ENCODE assay signal across 26 cellular contexts in the genomic region with DNA sequence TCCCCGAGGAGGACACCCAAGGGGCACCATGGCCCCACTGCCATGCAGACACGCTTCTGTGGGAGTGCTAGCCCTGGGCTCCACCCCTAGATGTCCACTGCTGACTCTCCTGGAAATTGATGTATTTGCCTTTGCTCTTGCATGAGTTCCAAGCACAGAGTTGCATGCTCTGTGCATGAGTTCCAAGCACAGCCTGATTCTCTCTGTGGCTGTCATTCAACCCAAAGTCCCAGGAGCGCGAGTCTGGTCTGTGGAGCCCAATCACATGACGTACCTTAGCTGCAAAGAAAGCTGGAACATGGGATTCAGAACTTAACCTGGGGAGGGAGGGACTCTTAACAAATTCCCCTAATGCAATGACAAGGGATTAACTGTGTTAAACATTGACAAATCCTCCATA.
"Had no signal": no experiment of that assay in that cellular context is flagged by ENCODE, and none has a peak within 500 bp of the region (broad histone marks: within the 10 kb centered on the region; RNA-seq: fewer than 3 reads in every experiment).

No MANE protein-coding gene starts in this region.

- H3K36me3 Mint-ChIP-seq: naive thymus-derived CD4-positive, alpha-beta T cell; natural killer cell treated with Interleukin-12 subunit alpha and Interleukin-12 subunit beta and Interleukin-15 and Interleukin-18, amount 100 ng/mL, for 72 hours; stimulated activated effector memory CD8-positive, alpha-beta T cell treated with anti-CD3 and anti-CD28 coated beads, Interleukin-12 subunit alpha, Interleukin-12 subunit beta, amount 100 ng/mL, for 72 hours; type B pancreatic cell had no signal

- H3K4me3 ChIP-seq: heart right ventricle, left lung, lower lobe of right lung, ovary, right atrium auricular region, right lobe of liver, suprapubic skin, thoracic aorta, tibial artery, uterus had no signal

- H3K9me3 Mint-ChIP-seq: natural killer cell treated with Interleukin-12 subunit alpha and Interleukin-12 subunit beta and Interleukin-15 and Interleukin-18, amount 100 ng/mL, for 72 hours; neural crest cell; stimulated activated effector memory CD8-positive, alpha-beta T cell treated with anti-CD3 and anti-CD28 coated beads, Interleukin-12 subunit alpha, Interleukin-12 subunit beta, amount 100 ng/mL, for 72 hours; stimulated activated naive CD8-positive, alpha-beta T cell treated with anti-CD3 and anti-CD28 coated beads, Interleukin-15, Interleukin-2, amounts not matched to agents 100 ng/mL and 50 ng/mL, for 24 hours; type B pancreatic cell had no signal

- H3K27me3 Mint-ChIP-seq: natural killer cell treated with Interleukin-12 subunit alpha and Interleukin-12 subunit beta and Interleukin-15 and Interleukin-18, amount 100 ng/mL, for 72 hours; progenitor cell of endocrine pancreas; stimulated activated naive CD8-positive, alpha-beta T cell treated with anti-CD3 and anti-CD28 coated beads, Interleukin-15, Interleukin-2, amounts not matched to agents 100 ng/mL and 50 ng/mL, for 24 hours; type B pancreatic cell had no signal

- H3K4me3 Mint-ChIP-seq: naive thymus-derived CD4-positive, alpha-beta T cell; natural killer cell treated with Interleukin-12 subunit alpha and Interleukin-12 subunit beta and Interleukin-15 and Interleukin-18, amount 100 ng/mL, for 72 hours; neural crest cell; stimulated activated effector memory CD8-positive, alpha-beta T cell treated with anti-CD3 and anti-CD28 coated beads, Interleukin-12 subunit alpha, Interleukin-12 subunit beta, amount 100 ng/mL, for 72 hours; stimulated activated naive CD8-positive, alpha-beta T cell treated with anti-CD3 and anti-CD28 coated beads, Interleukin-15, Interleukin-2, amounts not matched to agents 100 ng/mL and 50 ng/mL, for 24 hours; type B pancreatic cell had no signal

- H3K27ac ChIP-seq: heart right ventricle, left lung, lower lobe of right lung, ovary, right atrium auricular region, right lobe of liver, suprapubic skin, thoracic aorta, tibial artery, uterus had no signal

- FAIRE-seq: keratinocyte had no signal

- H3K4me1 Mint-ChIP-seq: neural crest cell; stimulated activated effector memory CD8-positive, alpha-beta T cell treated with anti-CD3 and anti-CD28 coated beads, Interleukin-12 subunit alpha, Interleukin-12 subunit beta, amount 100 ng/mL, for 72 hours had no signal

- H3K27ac Mint-ChIP-seq: naive thymus-derived CD4-positive, alpha-beta T cell; natural killer cell treated with Interleukin-12 subunit alpha and Interleukin-12 subunit beta and Interleukin-15 and Interleukin-18, amount 100 ng/mL, for 72 hours; progenitor cell of endocrine pancreas; stimulated activated effector memory CD8-positive, alpha-beta T cell treated with anti-CD3 and anti-CD28 coated beads, Interleukin-12 subunit alpha, Interleukin-12 subunit beta, amount 100 ng/mL, for 72 hours; stimulated activated naive CD8-positive, alpha-beta T cell treated with anti-CD3 and anti-CD28 coated beads, Interleukin-15, Interleukin-2, amounts not matched to agents 100 ng/mL and 50 ng/mL, for 24 hours; type B pancreatic cell had no signal

- H3K36me3 ChIP-seq: heart right ventricle, left lung, lower lobe of right lung, ovary, right atrium auricular region, right lobe of liver, suprapubic skin, thoracic aorta, tibial artery, uterus had no signal

- ATAC-seq: left cardiac atrium; left lung; naive thymus-derived CD4-positive, alpha-beta T cell; natural killer cell treated with Interleukin-12 subunit alpha and Interleukin-12 subunit beta and Interleukin-15 and Interleukin-18, amount 100 ng/mL, for 72 hours; stimulated activated effector memory CD8-positive, alpha-beta T cell treated with anti-CD3 and anti-CD28 coated beads, Interleukin-12 subunit alpha, Interleukin-12 subunit beta, amount 100 ng/mL, for 72 hours had no signal

- H3K9me3 ChIP-seq: left lung, lower lobe of right lung, ovary, right atrium auricular region, right lobe of liver, suprapubic skin, thoracic aorta, tibial artery, uterus had no signal

- H3K27me3 ChIP-seq: heart right ventricle, left lung, ovary, right atrium auricular region, right lobe of liver, suprapubic skin, tibial artery, uterus had no signal

- DNase-seq: heart right ventricle; hippocampal formation; kidney glomerular epithelial cell; left cardiac atrium; left lung; lower lobe of right lung; mammary epithelial cell; mesenchymal stem cell; naive thymus-derived CD4-positive, alpha-beta T cell; ovary; stimulated activated CD4-positive, alpha-beta T cell treated with anti-CD3 and anti-CD28 coated beads, Interleukin-12 subunit alpha, Interleukin-12 subunit beta, amount 100 ng/mL, for 4 hours; stimulated activated CD4-positive, alpha-beta T cell treated with anti-CD3 and anti-CD28 coated beads, Interleukin-4, amount 100 ng/mL, for 24 hours; stimulated activated naive CD4-positive, alpha-beta T cell; tibial artery; uterus had no signal

- H3K4me1 ChIP-seq: left lung, lower lobe of right lung, right atrium auricular region, right lobe of liver, suprapubic skin, tibial artery, uterus had no signal
